ENCODE assay signal across 1 cellular context in genomic region chr10:44968887-44969400, GRCh38.
TF ChIP-seq lines count a peak whose summit lies in the region.

No MANE protein-coding gene starts in this region.

TF ChIP-seq in HepG2, 621 proteins besides CTCF, POLR2A, EP300 and RAD21:
- no peak for TF ChIP-seq HMGXB4 (CRISPR knock-in tag; IDR thresholded peaks at IDR 0.05; ENCODE audit: borderline replicate concordance in 1 of 2, low read depth in 1 of 2)
- TF ChIP-seq SSRP1 (CRISPR knock-in tag; IDR thresholded peaks at IDR 0.05), result 0 out of 2 replicates have a peak, but pooled peaks have one; percentile 24
- no peak for TF ChIP-seq NCOA1 (CRISPR knock-in tag; IDR thresholded peaks at IDR 0.05)
- no peak for TF ChIP-seq CCAR2 (optimal IDR thresholded peaks at IDR 0.05; ENCODE audit: low read depth, low read length)
- no peak for TF ChIP-seq REPIN1 (CRISPR knock-in tag; IDR thresholded peaks at IDR 0.05; ENCODE audit: borderline replicate concordance, low read depth)
- TF ChIP-seq ZBTB37 (CRISPR knock-in tag; IDR thresholded peaks at IDR 0.05), result no peak
- no peak for TF ChIP-seq HIC2 (CRISPR knock-in tag; IDR thresholded peaks at IDR 0.05; ENCODE audit: low read depth)
- TF ChIP-seq ZNF136 (CRISPR knock-in tag; IDR thresholded peaks at IDR 0.05; ENCODE audit: low read depth), result no peak
- no peak for TF ChIP-seq PCBP2 (optimal IDR thresholded peaks at IDR 0.05; ENCODE audit: low read depth, low read length, poor library complexity, severe bottlenecking)
- no peak for TF ChIP-seq ZNF639 (CRISPR knock-in tag; conservative IDR thresholded peaks at IDR 0.05)
- no peak for TF ChIP-seq MLLT10 (CRISPR knock-in tag; IDR thresholded peaks at IDR 0.05)
- TF ChIP-seq FOXP1 (IDR thresholded peaks at IDR 0.05), result peak; percentile 20; the same call in 1 of the 2 replicates
- TF ChIP-seq FOXP1 (CRISPR knock-in tag; IDR thresholded peaks at IDR 0.05), result no peak
- TF ChIP-seq ZNF646 (CRISPR knock-in tag; IDR thresholded peaks at IDR 0.05), result peak; percentile 71
